ENCODE assay signal across 18 cellular contexts in the genomic region with DNA sequence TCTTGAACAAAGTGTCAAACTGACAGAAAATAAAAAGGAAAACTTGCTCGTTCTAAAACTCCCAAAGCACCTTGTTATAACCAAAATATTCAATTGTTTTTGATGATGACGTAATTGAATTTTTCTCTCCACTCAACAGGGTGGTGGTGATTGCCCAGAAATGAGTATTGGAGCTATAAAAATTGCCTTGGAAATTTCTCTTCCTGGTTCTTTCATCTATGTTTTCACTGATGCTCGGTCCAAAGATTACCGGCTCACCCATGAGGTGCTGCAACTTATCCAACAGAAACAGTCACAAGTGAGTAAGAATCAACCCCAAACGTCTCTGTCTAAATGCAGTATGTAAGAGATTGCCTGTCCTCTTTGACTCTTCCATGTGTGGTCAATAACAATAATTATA.
DNase-seq lines count a peak whose midpoint lies in the region; ATAC-seq and TF ChIP-seq lines count a peak whose summit lies in the region.
"Had no signal": no experiment of that assay in that cellular context is flagged by ENCODE, and none has a peak within 500 bp of the region (broad histone marks: within the 10 kb centered on the region; RNA-seq: fewer than 3 reads in every experiment).

No MANE protein-coding gene starts in this region.

- H4K8ac ChIP-seq in mesenchymal stem cell (ENCODE audit: low read length) = no peak overlapping the region

- H3K79me1 ChIP-seq in mesenchymal stem cell (replicated peaks; ENCODE audit: low read length, poor library complexity, severe bottlenecking) = no peaks in the 10 kb centered on the region

- H2BK5ac ChIP-seq in mesenchymal stem cell (ENCODE audit: low read depth, low read length, poor library complexity, severe bottlenecking) = no peak overlapping the region

- no peak overlapping the region for H3K4ac ChIP-seq in mesenchymal stem cell (ENCODE audit: low read depth in 1 of 2, low read length in 2 of 2)

- H3K18ac ChIP-seq in mesenchymal stem cell (ENCODE audit: low read depth in 1 of 2, low read length in 2 of 2) = no peak overlapping the region

- H3K23ac ChIP-seq in mesenchymal stem cell (ENCODE audit: low read length in 2 of 2) = no peak overlapping the region

- H3K9ac ChIP-seq in colonic mucosa (ENCODE audit: low read depth in 2 of 2, low read length in 2 of 2) (no peak overlapping the region), mesenchymal stem cell (ENCODE audit: low read length) (peak overlapping the region; percentile 83)

- H3K27me3 ChIP-seq in SJSA1 (replicated peaks) (no peaks in the 10 kb centered on the region), colonic mucosa (no peaks in the 10 kb centered on the region), mesenchymal stem cell (ENCODE audit: control insufficient read depth in 1 of 2, insufficient read depth in 1 of 2, low read length in 2 of 2) (no peaks in the 10 kb centered on the region)

- no peak overlapping the region for H3K4me2 ChIP-seq in mesenchymal stem cell (ENCODE audit: low read length, poor library complexity, severe bottlenecking)
- H3K4me2 ChIP-seq: GM23338 had no signal

- intact Hi-C loops in colonic mucosa (cut with DNase I) (no loop called here), cardiac septum (cut with DNase I) (no loop called here)

- H3K4me3 ChIP-seq in SJSA1 = no peak overlapping the region
- H3K4me3 ChIP-seq in colonic mucosa = no peak overlapping the region
- peak overlapping the region in 1 of 2 experiments; percentile 11 for H3K4me3 ChIP-seq in mesenchymal stem cell (ENCODE audit: insufficient read depth in 1 of 2, low read depth in 1 of 2, low read length in 2 of 2)
- H3K4me3 ChIP-seq: GM23338 had no signal

- H3K27ac ChIP-seq in SJSA1 (peak overlapping the region; percentile 9; the same call in 1 of the 2 replicates), colonic mucosa (peak overlapping the region; percentile 47), mesenchymal stem cell (ENCODE audit: low read length, poor library complexity, severe bottlenecking) (no peak overlapping the region)

- H3K14ac ChIP-seq in mesenchymal stem cell (ENCODE audit: low read length in 2 of 2) = no peak overlapping the region

- H2BK12ac ChIP-seq in mesenchymal stem cell (ENCODE audit: low read length in 2 of 2) = no peak overlapping the region

- H2AFZ ChIP-seq in mesenchymal stem cell (ENCODE audit: low read depth, low read length) = no peak overlapping the region
- H2AFZ ChIP-seq: GM23338 had no signal

- 89% methylated on average over 3 of the region's 5 CpGs for WGBS in mesenchymal stem cell

- H2AK5ac ChIP-seq in mesenchymal stem cell (ENCODE audit: low read length, severe bottlenecking) = no peak overlapping the region

- H3K4me1 ChIP-seq in SJSA1 (replicated peaks) (peaks cover 50% of the 10 kb centered on the region), colonic mucosa (peaks cover 4% of the 10 kb centered on the region), mesenchymal stem cell (ENCODE audit: control insufficient read depth, insufficient read depth, low read depth, low read length) (peaks cover 1% of the 10 kb centered on the region)

- ATAC-seq in HG03159 (IDR thresholded peaks at IDR 0.05; ENCODE audit: unreplicated experiment) = no peak
- ATAC-seq: GM23338, HCT116 had no signal

- H4K91ac ChIP-seq in mesenchymal stem cell (ENCODE audit: low read length) = no peak overlapping the region

- no peaks in the 10 kb centered on the region; the same call in 1 of the 2 replicates for H3K36me3 ChIP-seq in SJSA1
- H3K36me3 ChIP-seq in colonic mucosa = no peaks in the 10 kb centered on the region
- H3K36me3 ChIP-seq in mesenchymal stem cell (ENCODE audit: control insufficient read depth in 1 of 2, insufficient read depth in 2 of 2, low read depth in 1 of 2, low read length in 2 of 2) = peaks cover 0 to 20% of the 10 kb centered on the region in 2 experiments

- TF ChIP-seq CTCF in colonic mucosa (IDR thresholded peaks at IDR 0.05) = no peak

- no peak overlapping the region for H2BK15ac ChIP-seq in mesenchymal stem cell (ENCODE audit: low read depth, poor library complexity, severe bottlenecking)

- H3K9me3 ChIP-seq in SJSA1 (replicated peaks) = no peaks in the 10 kb centered on the region
- no peaks in the 10 kb centered on the region for H3K9me3 ChIP-seq in colonic mucosa
- H3K9me3 ChIP-seq in mesenchymal stem cell (ENCODE audit: control insufficient read depth, low read length) = no peaks in the 10 kb centered on the region

- no peak overlapping the region for H2BK120ac ChIP-seq in mesenchymal stem cell (ENCODE audit: low read depth, low read length)

- DNase-seq in SJSA1 (ENCODE audit: low read depth in 1 of 2, low spot score in 2 of 2) (no peak), colonic mucosa (peak; percentile 52), mesenchymal stem cell (no peak), epidermal melanocyte (ENCODE audit: insufficient read length, low spot score) (no peak), HuH-7 (ENCODE audit: low spot score) (no peak), cardiac septum (ENCODE audit: low spot score) (no peak)
- DNase-seq: Calu3; CD4-positive, alpha-beta memory T cell; KG1; NCI-H1436; NCI-H2029; NCI-H2171 treated with DMSO at 0.1 percent for 48 hours; NCI-H446 treated with DMSO at 0.1 percent for 48 hours; NK-92 treated with Interleukin-12 subunit alpha and Interleukin-12 subunit beta, amount 100 ng/mL, for 24 hours; RPMI8226 had no signal
